ENCODE assay signal across 24 cellular contexts in the genomic region with DNA sequence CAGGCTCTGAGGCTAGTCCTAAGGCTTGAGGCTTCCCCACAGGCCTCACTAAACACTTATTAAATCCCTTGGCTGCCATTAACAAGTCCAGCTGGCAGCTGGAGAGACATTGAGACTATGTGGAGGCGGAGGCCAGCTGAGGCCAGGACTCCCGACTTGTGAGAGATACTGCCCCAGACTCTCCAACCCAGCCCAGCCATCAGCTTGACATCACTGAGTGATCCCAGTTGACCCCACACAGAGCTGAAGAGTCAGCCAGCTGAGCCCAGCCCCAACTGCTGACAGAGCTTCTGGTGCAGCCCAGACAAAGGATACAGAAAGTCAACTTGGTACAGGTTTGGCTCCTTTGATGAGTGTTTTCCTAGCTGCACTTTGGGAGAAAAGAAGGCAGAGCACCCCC.
A peak's percentile ranks its signal among the peaks of the same experiment; 100 is the strongest.
DNase-seq lines count a peak whose midpoint lies in the region; ATAC-seq, FAIRE-seq and TF ChIP-seq lines count a peak whose summit lies in the region.
"Had no signal": no experiment of that assay in that cellular context is flagged by ENCODE, and none has a peak within 500 bp of the region (broad histone marks: within the 10 kb centered on the region; RNA-seq: fewer than 3 reads in every experiment).

No MANE protein-coding gene starts in this region.

- CTCF ChIA-PET in CD4-positive, alpha-beta memory T cell (lab: Charles Lee; ENCODE audit: partially characterized antibody), result no interaction called here

- H3K4me3 Mint-ChIP-seq in activated naive CD8-positive, alpha-beta T cell treated with anti-CD3 and anti-CD28 coated beads for 36 hours, result no peak overlapping the region
- H3K4me3 Mint-ChIP-seq in activated naive CD8-positive, alpha-beta T cell treated with anti-CD3 and anti-CD28 coated beads, Interleukin-2, amount 50 U/mL, for 24 hours, result no peak overlapping the region
- H3K4me3 Mint-ChIP-seq in CD4-positive, alpha-beta memory T cell, result no peak overlapping the region
- H3K4me3 Mint-ChIP-seq: B cell; CD4-positive, CD25-positive, alpha-beta regulatory T cell; CD8-positive, alpha-beta memory T cell had no signal

- TF ChIP-seq CTCF in kidney (IDR thresholded peaks at IDR 0.05; ENCODE audit: borderline replicate concordance, extremely low read depth, insufficient read depth), result no peak
- no peak for TF ChIP-seq CTCF in osteoblast (IDR thresholded peaks at IDR 0.05; ENCODE audit: extremely low read depth, low read depth, low read length)

- peaks cover 4% of the 10 kb centered on the region for H3K27me3 Mint-ChIP-seq in activated naive CD8-positive, alpha-beta T cell treated with anti-CD3 and anti-CD28 coated beads for 36 hours
- peaks cover 5% of the 10 kb centered on the region for H3K27me3 Mint-ChIP-seq in activated naive CD8-positive, alpha-beta T cell treated with anti-CD3 and anti-CD28 coated beads, Interleukin-2, amount 50 U/mL, for 24 hours
- H3K27me3 Mint-ChIP-seq in CD4-positive, alpha-beta memory T cell, result peaks cover 4% of the 10 kb centered on the region in 2 donors
- H3K27me3 Mint-ChIP-seq: B cell had no signal

- DNase-seq in activated naive CD8-positive, alpha-beta T cell treated with anti-CD3 and anti-CD28 coated beads for 36 hours, result no peak
- DNase-seq in activated naive CD8-positive, alpha-beta T cell treated with anti-CD3 and anti-CD28 coated beads, Interleukin-2, amount 50 U/mL, for 24 hours, result no peak
- peak; percentile 27 for DNase-seq in kidney
- peak; percentile 31 for DNase-seq in osteoblast (ENCODE audit: insufficient read length, low spot score, missing footprints)
- DNase-seq in CD4-positive, alpha-beta memory T cell, result no peak
- DNase-seq: CD4-positive, CD25-positive, alpha-beta regulatory T cell; CD8-positive, alpha-beta memory T cell; DMS 273 treated with DMSO at 0.1 percent for 48 hours; DMS79; EL; GDM1; H7; HCEC 1CT had no signal

- FAIRE-seq in kidney (lab: Jason Lieb, UNC), result no peak
- FAIRE-seq: A204.1, D721Med, GM12878, GM19239, H1 had no signal

- H3K27ac Mint-ChIP-seq in activated naive CD8-positive, alpha-beta T cell treated with anti-CD3 and anti-CD28 coated beads for 36 hours, result peak overlapping the region; percentile 17
- no peak overlapping the region for H3K27ac Mint-ChIP-seq in activated naive CD8-positive, alpha-beta T cell treated with anti-CD3 and anti-CD28 coated beads, Interleukin-2, amount 50 U/mL, for 24 hours
- peak overlapping the region in 1 of 7 donors; percentile 37 for H3K27ac Mint-ChIP-seq in CD4-positive, alpha-beta memory T cell
- H3K27ac Mint-ChIP-seq: B cell; CD4-positive, CD25-positive, alpha-beta regulatory T cell; CD8-positive, alpha-beta memory T cell had no signal

- no peaks in the 10 kb centered on the region for H4K20me1 ChIP-seq in osteoblast (ENCODE audit: insufficient read depth, low read length)
- H4K20me1 ChIP-seq: BLaER1 had no signal

- H2AFZ ChIP-seq in osteoblast (ENCODE audit: low read length), result no peak overlapping the region

- no peaks in the 10 kb centered on the region for H3K79me2 ChIP-seq in osteoblast (ENCODE audit: insufficient read depth, low read length)

- H3K36me3 ChIP-seq in kidney (ENCODE audit: control insufficient read depth in 1 of 2, insufficient read depth in 2 of 2, low read length in 2 of 2), result no peaks in the 10 kb centered on the region
- H3K36me3 ChIP-seq in osteoblast (ENCODE audit: insufficient read depth, low read length), result no peaks in the 10 kb centered on the region
- no peaks in the 10 kb centered on the region for H3K36me3 ChIP-seq in CD4-positive, alpha-beta memory T cell (ENCODE audit: insufficient read depth, low read length)
- H3K36me3 ChIP-seq: BLaER1 had no signal

- H3K36me3 Mint-ChIP-seq in activated naive CD8-positive, alpha-beta T cell treated with anti-CD3 and anti-CD28 coated beads for 36 hours, result no peaks in the 10 kb centered on the region
- H3K36me3 Mint-ChIP-seq in activated naive CD8-positive, alpha-beta T cell treated with anti-CD3 and anti-CD28 coated beads, Interleukin-2, amount 50 U/mL, for 24 hours (ENCODE audit: low read depth), result no peaks in the 10 kb centered on the region
- H3K36me3 Mint-ChIP-seq in CD4-positive, alpha-beta memory T cell, result no peaks in the 10 kb centered on the region
- H3K36me3 Mint-ChIP-seq: CD4-positive, CD25-positive, alpha-beta regulatory T cell; CD8-positive, alpha-beta memory T cell had no signal

- H3K4me3 ChIP-seq in kidney (ENCODE audit: low read length in 2 of 2), result no peak overlapping the region
- H3K4me3 ChIP-seq in osteoblast (ENCODE audit: insufficient read depth, low read length), result no peak overlapping the region
- no peak overlapping the region for H3K4me3 ChIP-seq in CD4-positive, alpha-beta memory T cell (ENCODE audit: low read length in 2 of 2)
- H3K4me3 ChIP-seq: BLaER1, GM12878 had no signal

- no peak overlapping the region for H3K4me2 ChIP-seq in osteoblast (ENCODE audit: insufficient read depth, low read length)
- H3K4me2 ChIP-seq: BLaER1 had no signal

- no peaks in the 10 kb centered on the region for H3K9me3 Mint-ChIP-seq in activated naive CD8-positive, alpha-beta T cell treated with anti-CD3 and anti-CD28 coated beads for 36 hours
- no peaks in the 10 kb centered on the region for H3K9me3 Mint-ChIP-seq in activated naive CD8-positive, alpha-beta T cell treated with anti-CD3 and anti-CD28 coated beads, Interleukin-2, amount 50 U/mL, for 24 hours
- H3K9me3 Mint-ChIP-seq in CD4-positive, alpha-beta memory T cell, result peaks cover 0 to 4% (median 0%) of the 10 kb centered on the region in 8 donors

- H3K27ac ChIP-seq in kidney (ENCODE audit: low read depth in 2 of 2, low read length in 2 of 2) (no peak overlapping the region), osteoblast (ENCODE audit: low read depth, low read length) (no peak overlapping the region)
- no peak overlapping the region for H3K27ac ChIP-seq in CD4-positive, alpha-beta memory T cell (ENCODE audit: low read depth, low read length)
- H3K27ac ChIP-seq: 22Rv1, BLaER1, C4-2B had no signal

- H3K9me3 ChIP-seq in kidney (ENCODE audit: control insufficient read depth in 1 of 2, low read length in 2 of 2) (no peaks in the 10 kb centered on the region), osteoblast (ENCODE audit: low read depth, low read length) (peaks cover 2% of the 10 kb centered on the region)
- no peaks in the 10 kb centered on the region for H3K9me3 ChIP-seq in CD4-positive, alpha-beta memory T cell (ENCODE audit: control insufficient read depth in 1 of 2, low read length in 2 of 2)
- H3K9me3 ChIP-seq: BLaER1 had no signal

- no peak overlapping the region for H3K9ac ChIP-seq in kidney (ENCODE audit: low read length in 2 of 2)
- H3K9ac ChIP-seq: BLaER1 had no signal

- intact Hi-C loops in kidney (cut with DNase I), result no loop called here
- intact Hi-C loops in CD4-positive, alpha-beta memory T cell (cut with micrococcal nuclease), result no loop called here

- H3K4me1 Mint-ChIP-seq in activated naive CD8-positive, alpha-beta T cell treated with anti-CD3 and anti-CD28 coated beads for 36 hours, result peaks cover 2% of the 10 kb centered on the region
- H3K4me1 Mint-ChIP-seq in activated naive CD8-positive, alpha-beta T cell treated with anti-CD3 and anti-CD28 coated beads, Interleukin-2, amount 50 U/mL, for 24 hours, result no peaks in the 10 kb centered on the region
- no peaks in the 10 kb centered on the region for H3K4me1 Mint-ChIP-seq in CD4-positive, alpha-beta memory T cell
- H3K4me1 Mint-ChIP-seq: B cell; CD4-positive, CD25-positive, alpha-beta regulatory T cell; CD8-positive, alpha-beta memory T cell had no signal

- ATAC-seq in activated naive CD8-positive, alpha-beta T cell treated with anti-CD3 and anti-CD28 coated beads, Interleukin-2, amount 50 U/mL, for 24 hours, result no peak
- ATAC-seq in HG02759 (IDR thresholded peaks at IDR 0.05; ENCODE audit: unreplicated experiment), result no peak
- no peak for ATAC-seq in GM19351 (IDR thresholded peaks at IDR 0.05; ENCODE audit: unreplicated experiment)
- ATAC-seq: GM12878 had no signal

- POLR2A ChIA-PET in CD4-positive, alpha-beta memory T cell (lab: Charles Lee; ENCODE audit: partially characterized antibody), result no interaction called here

- H3K27me3 ChIP-seq in osteoblast (ENCODE audit: insufficient read depth, low read length), result no peaks in the 10 kb centered on the region
- H3K27me3 ChIP-seq in CD4-positive, alpha-beta memory T cell (ENCODE audit: insufficient read depth, low read length), result no peaks in the 10 kb centered on the region
- H3K27me3 ChIP-seq: BLaER1 had no signal

- H3K4me1 ChIP-seq in kidney (ENCODE audit: control insufficient read depth in 1 of 2, insufficient read depth in 1 of 2, low read depth in 1 of 2, low read length in 2 of 2), result no peaks in the 10 kb centered on the region
- peaks cover 10% of the 10 kb centered on the region for H3K4me1 ChIP-seq in osteoblast (ENCODE audit: insufficient read depth, low read length)
- no peaks in the 10 kb centered on the region for H3K4me1 ChIP-seq in CD4-positive, alpha-beta memory T cell (ENCODE audit: insufficient read depth, low read length)

Comparison
In these comparisons a context has a peak if more than half of its experiments do, and no peak if none do; other contexts are left out.
1. DNase-seq: peak in kidney (single experiment) and osteoblast (single experiment); none in activated naive CD8-positive, alpha-beta T cell treated with anti-CD3 and anti-CD28 coated beads for 36 hours (single experiment), activated naive CD8-positive, alpha-beta T cell treated with anti-CD3 and anti-CD28 coated beads, Interleukin-2, amount 50 U/mL, for 24 hours (single experiment) and CD4-positive, alpha-beta memory T cell (0 of 5).